ENCODE assay signal across 23 cellular contexts in genomic region chr7:50603288-50603687, GRCh38. TPM values are rescaled to one million over a fixed set of nuclear protein-coding genes. Genes with fewer than 3 reads are reported as not detected.
DNase-seq lines count a peak whose midpoint lies in the region; ATAC-seq, FAIRE-seq and TF ChIP-seq lines count a peak whose summit lies in the region.
"Had no signal": no experiment of that assay in that cellular context is flagged by ENCODE, and none has a peak within 500 bp of the region (broad histone marks: within the 10 kb centered on the region; RNA-seq: fewer than 3 reads in every experiment).

No MANE protein-coding gene starts in this region.

- H3K56ac ChIP-seq in H1 (replicated peaks; ENCODE audit: insufficient read length, low read depth, low read length) = no peak overlapping the region
- no peak overlapping the region for H3K56ac ChIP-seq in mesendoderm (ENCODE audit: low read length)

- no peak overlapping the region for H3K23ac ChIP-seq in H1 (ENCODE audit: insufficient read length)
- H3K23ac ChIP-seq in mesendoderm (ENCODE audit: low read length) = no peak overlapping the region

- peaks cover 10 to 27% (median 18%) of the 10 kb centered on the region in 4 experiments for H3K36me3 ChIP-seq in H1 (ENCODE audit: control insufficient read depth in 2 of 4, insufficient read depth in 4 of 4, low read length in 3 of 4)
- peaks cover 4% of the 10 kb centered on the region for H3K36me3 ChIP-seq in mesendoderm (ENCODE audit: control insufficient read depth, insufficient read depth, low read length)
- H3K36me3 ChIP-seq in aorta (ENCODE audit: control insufficient read depth in 1 of 2, insufficient read depth in 2 of 2, low read length in 1 of 2) = peaks cover 0 to 2% of the 10 kb centered on the region in 2 donors

- no peak overlapping the region for H2AK5ac ChIP-seq in H1 (ENCODE audit: low read depth, low read length)
- H2AK5ac ChIP-seq in mesendoderm (ENCODE audit: low read length) = no peak overlapping the region

- no peak for TF ChIP-seq EP300 in H1 (IDR thresholded peaks at IDR 0.05; ENCODE audit: borderline replicate concordance in 1 of 2, low read depth in 2 of 2, low read length in 2 of 2)

- DNase-seq in DMS53 (lab: John Stamatoyannopoulos, UW) (peak; percentile 35), DMS53 treated with DMSO at 0.1 percent for 48 hours (lab: John Stamatoyannopoulos, UW; ENCODE audit: unreplicated experiment) (no peak), H1 (ENCODE audit: low read depth in 1 of 2, low spot score in 2 of 2) (no peak), mesendoderm (peak; percentile 33), cerebellum (ENCODE audit: low spot score) (no peak), NCI-H446 treated with DMSO at 0.1 percent for 48 hours (lab: John Stamatoyannopoulos, UW) (no peak), aorta (no peak)
- DNase-seq: ACHN; Calu3; CD8-positive, alpha-beta T cell; EL; GF-D8; H7; HFFc6; KG1; NCI-H1092 treated with DMSO at 0.1 percent for 48 hours; NCI-H1436 treated with DMSO at 0.1 percent for 48 hours; NCI-H1930; NCI-H510A treated with DMSO at 0.1 percent for 48 hours; Right ventricle myocardium superior had no signal

- TF ChIP-seq CTCF in VCaP (conservative IDR thresholded peaks at IDR 0.05) (no peak), H1 (IDR thresholded peaks at IDR 0.05; ENCODE audit: control extremely low read depth in 1 of 3, insufficient read depth in 1 of 3, low read depth in 1 of 3, low read length in 3 of 3) (no peak)

- TF ChIP-seq RAD21 in H1 (IDR thresholded peaks at IDR 0.05 in 1 of 2, conservative IDR thresholded peaks at IDR 0.05 in 1 of 2; ENCODE audit: low read depth in 2 of 2, low read length in 2 of 2) = no peak

- H3K9me3 ChIP-seq in H1 (ENCODE audit: insufficient read depth in 2 of 2, low read depth in 1 of 2, low read length in 1 of 2) = no peaks in the 10 kb centered on the region
- no peaks in the 10 kb centered on the region for H3K9me3 ChIP-seq in aorta (ENCODE audit: control insufficient read depth, low read length)

- H3K14ac ChIP-seq in H1 (ENCODE audit: insufficient read length) = no peak overlapping the region

- H4K5ac ChIP-seq in H1 (ENCODE audit: insufficient read length, low read depth, low read length) = no peak overlapping the region
- H4K5ac ChIP-seq in mesendoderm (ENCODE audit: low read length) = no peak overlapping the region

- H3K23me2 ChIP-seq in H1 (ENCODE audit: low read depth, low read length) = no peaks in the 10 kb centered on the region

- H3K27ac ChIP-seq in VCaP (peak overlapping the region; percentile 1; the same call in 1 of the 2 replicates), H1 (ENCODE audit: low read depth, low read length) (peak overlapping the region; percentile 65; the same call in 1 of the 2 replicates), mesendoderm (ENCODE audit: low read depth, low read length) (no peak overlapping the region), aorta (ENCODE audit: low read depth in 1 of 2, low read length in 2 of 2) (no peak overlapping the region)
- H3K27ac ChIP-seq: 22Rv1; BLaER1 treated with 17β-estradiol and CSF1 and Interleukin-3, amounts not matched to agents 10 nM and 100 nM had no signal

- H2BK120ac ChIP-seq in H1 (replicated peaks; ENCODE audit: low read depth, low read length) = no peak overlapping the region
- no peak overlapping the region for H2BK120ac ChIP-seq in mesendoderm (ENCODE audit: low read depth, low read length)

- intact Hi-C loops in aorta (cut with DNase I) = no loop called here

- H3K4me1 ChIP-seq in H1 (replicated peaks in 1 of 4; ENCODE audit: control insufficient read depth in 3 of 4, insufficient read depth in 4 of 4, low read length in 3 of 4) (peaks cover 0 to 3% (median 1%) of the 10 kb centered on the region in 4 experiments; a peak in 3 of 7 replicates), mesendoderm (ENCODE audit: control insufficient read depth, low read depth, low read length) (no peaks in the 10 kb centered on the region), aorta (ENCODE audit: control insufficient read depth in 1 of 2, insufficient read depth in 2 of 2, low read length in 2 of 2) (no peaks in the 10 kb centered on the region)

- H4K20me1 ChIP-seq in H1 (replicated peaks in 1 of 2; ENCODE audit: control insufficient read depth in 1 of 2, insufficient read depth in 2 of 2, low read length in 2 of 2) = peaks cover 0 to 2% of the 10 kb centered on the region in 2 experiments

- TF ChIP-seq POLR2A in H1 (IDR thresholded peaks at IDR 0.05; ENCODE audit: control extremely low read depth in 1 of 2, low read depth in 2 of 2, low read length in 2 of 2) = no peak

- peak overlapping the region; percentile 20; the same call in 1 of the 2 replicates for H2BK12ac ChIP-seq in H1 (ENCODE audit: low read depth, low read length)

- no peak overlapping the region for H3K4me2 ChIP-seq in H1 (ENCODE audit: insufficient read depth in 1 of 2, low read depth in 2 of 2, low read length in 2 of 2)
- no peak overlapping the region for H3K4me2 ChIP-seq in mesendoderm (ENCODE audit: low read length)
- H3K4me2 ChIP-seq: BLaER1 treated with 17β-estradiol and CSF1 and Interleukin-3, amounts not matched to agents 10 nM and 100 nM had no signal

- no peak for ATAC-seq in aorta (ENCODE audit: low FRiP score)
- ATAC-seq: CD8-positive, alpha-beta T cell had no signal

- no peak overlapping the region for H2BK20ac ChIP-seq in H1 (ENCODE audit: low read length)

- H3K27me3 ChIP-seq in H1 (replicated peaks in 1 of 4; ENCODE audit: control insufficient read depth in 3 of 4, extremely low read depth in 1 of 4, insufficient read depth in 3 of 4, low read length in 3 of 4) (no peaks in the 10 kb centered on the region), mesendoderm (ENCODE audit: insufficient read depth, low read length, poor library complexity) (no peaks in the 10 kb centered on the region), aorta (ENCODE audit: control insufficient read depth in 1 of 2, insufficient read depth in 2 of 2, low read length in 1 of 2) (no peaks in the 10 kb centered on the region)
- H3K27me3 ChIP-seq: BLaER1 treated with 17β-estradiol and CSF1 and Interleukin-3, amounts not matched to agents 10 nM and 100 nM had no signal

- H2AFZ ChIP-seq in H1 (ENCODE audit: low read length) = no peak overlapping the region

- H2BK15ac ChIP-seq in H1 (ENCODE audit: low read length) (no peak overlapping the region), mesendoderm (replicated peaks; ENCODE audit: low read depth) (no peak overlapping the region)

- H3K4me3 ChIP-seq in H1 (ENCODE audit: extremely low read depth in 1 of 4, insufficient read depth in 2 of 4, low read depth in 3 of 4, low read length in 4 of 4) (no peak overlapping the region), mesendoderm (ENCODE audit: low read length) (no peak overlapping the region), aorta (ENCODE audit: low read length in 2 of 2) (no peak overlapping the region)
- H3K4me3 ChIP-seq: BLaER1 treated with 17β-estradiol and CSF1 and Interleukin-3, amounts not matched to agents 10 nM and 100 nM had no signal

- H2BK5ac ChIP-seq in H1 (ENCODE audit: low read depth, low read length) = 0 out of 2 replicates have a peak overlapping the region, but pooled peaks have one; percentile 35
- H2BK5ac ChIP-seq in mesendoderm (ENCODE audit: low read length) = no peak overlapping the region

- 87% methylated on average over 7 of the region's 7 CpGs; no CpG with 5 or more reads in 1 of the 2 experiments for WGBS in H1 (ENCODE audit: extremely low coverage in 1 of 2, insufficient coverage in 1 of 2, insufficient read length in 1 of 2, insufficient replicate concordance in 2 of 2, low coverage in 1 of 2, low lambda C conversion rate in 2 of 2, missing lambda C conversion rate in 1 of 2), 2 experiments
- WGBS in mesendoderm (ENCODE audit: extremely low coverage, insufficient coverage, low lambda C conversion rate) = no CpG with 5 or more reads among the region's 7 CpGs
- 78 to 82% methylated on average over 7 of the region's 7 CpGs for WGBS in aorta, 2 donors

- CTCF ChIA-PET in H1 (lab: Charles Lee; ENCODE audit: partially characterized antibody) = interaction anchor here (0.7 to 2.2 kb wide), 4 partner anchors 9 to 23 kb away, joined by 4 to 9 read pairs (median 4); no protein-coding TSS in a partner anchor

- H3K79me1 ChIP-seq in H1 (ENCODE audit: low read depth, low read length) (0 out of 2 replicates have a peak, but pooled peaks cover 2% of the 10 kb centered on the region), mesendoderm (ENCODE audit: low read length) (no peaks in the 10 kb centered on the region)

- no peak overlapping the region for H4K91ac ChIP-seq in H1 (replicated peaks; ENCODE audit: insufficient read length, low read length)

- H3K4ac ChIP-seq in H1 (replicated peaks; ENCODE audit: insufficient read length, low read depth, low read length) (no peak overlapping the region), mesendoderm (ENCODE audit: low read depth, low read length) (no peak overlapping the region)

- POLR2A ChIA-PET in H1 (lab: Charles Lee; ENCODE audit: partially characterized antibody) = no interaction called here

- H3K9ac ChIP-seq in H1 (replicated peaks in 1 of 4; ENCODE audit: extremely low read depth in 1 of 4, low read depth in 3 of 4, low read length in 3 of 4) = no peak overlapping the region
- H3K9ac ChIP-seq in mesendoderm (ENCODE audit: low read length) = no peak overlapping the region
- H3K9ac ChIP-seq: BLaER1 treated with 17β-estradiol and CSF1 and Interleukin-3, amounts not matched to agents 10 nM and 100 nM had no signal

- no peak for FAIRE-seq in H1 (lab: Jason Lieb, UNC)

- H3K18ac ChIP-seq in H1 (ENCODE audit: extremely low read depth, low read length) (no peak overlapping the region), mesendoderm (ENCODE audit: low read length) (no peak overlapping the region)

- H3K79me2 ChIP-seq in H1 (ENCODE audit: control insufficient read depth in 1 of 2, insufficient read depth in 2 of 2, low read length in 2 of 2) (no peaks in the 10 kb centered on the region; a peak in 1 of 4 replicates), mesendoderm (ENCODE audit: control insufficient read depth, insufficient read depth, low read length) (no peaks in the 10 kb centered on the region)

- H4K8ac ChIP-seq in H1 (ENCODE audit: extremely low read depth, insufficient read depth, low read length) = no peak overlapping the region
- no peak overlapping the region for H4K8ac ChIP-seq in mesendoderm (ENCODE audit: low read depth, low read length)

RNA-seq across cellular contexts. Expression of gene DDC, which starts 38.1 kb away (rescaled TPM):
- total RNA-seq in H1 (2021; fragmentation: NEBNext Ultra II Directional; extraction: Animal tissue kit (Norgen Biotek cat#: 25700)) = not detected in 2 replicates
- 0.05 TPM in 1 of 2 replicates, not detected in the other for polyA plus RNA-seq in H1 (2011; rRNA removed)
- not detected for polyA plus RNA-seq in H1 (2011; cell fraction: cytosol; rRNA removed)
- polyA plus RNA-seq in H1 (2011; cell fraction: nucleus; rRNA removed) = 0.13 TPM
- polyA plus RNA-seq in H1 (2012, experiment 1 of 2) = not detected in 4 replicates
- polyA plus RNA-seq in H1 (2012, experiment 2 of 2) = not detected
- 0.10 TPM for polyA plus RNA-seq in H1 (2013, experiment 1 of 2)
- polyA plus RNA-seq in H1 (2013, experiment 2 of 2) = not detected
- not detected in 2 replicates for polyA minus RNA-seq in H1 (2011; rRNA and poly(A)+ RNA removed)
- not detected for polyA minus RNA-seq in H1 (2011; cell fraction: cytosol; rRNA and poly(A)+ RNA removed)
- not detected for polyA minus RNA-seq in H1 (2011; cell fraction: nucleus; rRNA and poly(A)+ RNA removed)
- 0.45 TPM for polyA plus RNA-seq in mesendoderm (2013, experiment 1 of 2)
- polyA plus RNA-seq in mesendoderm (2013, experiment 2 of 2) = 0.14 TPM
- 1.2 TPM for total RNA-seq in cerebellum
- not detected for total RNA-seq in aorta
- 10 to 100 TPM in 1 of 2 donors, not detected in 1; 49.6 TPM for polyA plus RNA-seq in aorta
- total RNA-seq: CD8-positive, alpha-beta T cell; HFFc6; Right ventricle myocardium superior had no signal

Comparison
In these comparisons a context has a peak if more than half of its experiments do, and no peak if none do; other contexts are left out.
1. DNase-seq: peak in DMS53 (single experiment) and mesendoderm (single experiment); none in DMS53 treated with DMSO at 0.1 percent for 48 hours (single experiment), H1 (0 of 2), cerebellum (single experiment), NCI-H446 treated with DMSO at 0.1 percent for 48 hours (single experiment) and aorta (0 of 2).
2. H3K27ac ChIP-seq: peak in VCaP (single experiment) and H1 (single experiment); none in mesendoderm (single experiment) and aorta (0 of 2).